ENCODE assay signal across 21 cellular contexts in genomic region chr7:140297192-140297591, GRCh38.
A peak's percentile ranks its signal among the peaks of the same experiment; 100 is the strongest.
DNase-seq lines count a peak whose midpoint lies in the region; ATAC-seq and TF ChIP-seq lines count a peak whose summit lies in the region.
"Had no signal": no experiment of that assay in that cellular context is flagged by ENCODE, and none has a peak within 500 bp of the region (broad histone marks: within the 10 kb centered on the region; RNA-seq: fewer than 3 reads in every experiment).

No MANE protein-coding gene starts in this region.

- H2AFZ ChIP-seq in GM23338: no peak overlapping the region

- no peak overlapping the region for H3K27ac Mint-ChIP-seq in GM23338
- H3K27ac Mint-ChIP-seq: CD14-positive monocyte had no signal

- no peaks in the 10 kb centered on the region for H3K79me2 ChIP-seq in GM23338 (replicated peaks; ENCODE audit: insufficient read depth)

- H3F3A ChIP-seq in GM23338 (replicated peaks; ENCODE audit: low read depth): no peaks in the 10 kb centered on the region

- no peaks in the 10 kb centered on the region for H3K4me1 Mint-ChIP-seq in GM23338

- no peak overlapping the region for H3K4me3 Mint-ChIP-seq in GM23338
- H3K4me3 Mint-ChIP-seq: CD14-positive monocyte had no signal

- H3K4me2 ChIP-seq in GM23338: no peak overlapping the region

- H3K27me3 Mint-ChIP-seq in GM23338 (ENCODE audit: insufficient read depth, low read depth, poor library complexity): no peaks in the 10 kb centered on the region

- no peaks in the 10 kb centered on the region for H3K27me3 ChIP-seq in GM23338 (ENCODE audit: insufficient read depth)
- H3K27me3 ChIP-seq: Peyer's patch had no signal

- H3K4me3 ChIP-seq in GM23338 (no peak overlapping the region), epithelial cell of proximal tubule (ENCODE audit: low read depth, low read length) (no peak overlapping the region)
- H3K4me3 ChIP-seq: Peyer's patch had no signal

- no peaks in the 10 kb centered on the region for H3K36me3 ChIP-seq in GM23338 (ENCODE audit: insufficient read depth)
- H3K36me3 ChIP-seq: Peyer's patch had no signal

- no peaks in the 10 kb centered on the region for H3K4me1 ChIP-seq in GM23338 (ENCODE audit: insufficient read depth)
- H3K4me1 ChIP-seq: Peyer's patch had no signal

- DNase-seq in DMS53 (lab: John Stamatoyannopoulos, UW) (peak; percentile 32), DMS53 treated with DMSO at 0.1 percent for 48 hours (lab: John Stamatoyannopoulos, UW; ENCODE audit: unreplicated experiment) (no peak), GM23338 (ENCODE audit: low spot score) (peak; percentile 56), RPMI8226 (peak; percentile 50), epithelial cell of proximal tubule (ENCODE audit: low read depth) (no peak), NCI-H345 (lab: John Stamatoyannopoulos, UW) (no peak), DMS114 treated with DMSO at 0.1 percent for 48 hours (lab: John Stamatoyannopoulos, UW; ENCODE audit: unreplicated experiment) (no peak), NCI-H1436 (lab: John Stamatoyannopoulos, UW) (no peak)
- DNase-seq: GDM1, HCEC 1CT, KBM-7, NCI-H1105, NCI-H1694, NCI-H2107, NCI-H226, NCI-H526 treated with DMSO at 0.1 percent for 48 hours, SW 1271 had no signal

- no peak overlapping the region for H3K27ac ChIP-seq in GM23338 (ENCODE audit: low read depth)
- H3K27ac ChIP-seq: 22Rv1, Peyer's patch had no signal

- peak; percentile 43 for ATAC-seq in GM23338
- ATAC-seq: Right ventricle myocardium inferior had no signal

- H3K9me3 Mint-ChIP-seq in GM23338: no peaks in the 10 kb centered on the region
- H3K9me3 Mint-ChIP-seq: CD14-positive monocyte had no signal

- H3K36me3 Mint-ChIP-seq in GM23338 (ENCODE audit: low read depth): no peaks in the 10 kb centered on the region

- H3K9me2 ChIP-seq in GM23338 (ENCODE audit: insufficient read depth): no peaks in the 10 kb centered on the region

- TF ChIP-seq CTCF in GM23338 (conservative IDR thresholded peaks at IDR 0.05; ENCODE audit: low read depth in 2 of 2) (peak; percentile 46), epithelial cell of proximal tubule (conservative IDR thresholded peaks at IDR 0.05; ENCODE audit: low read depth, low read length) (peak; percentile 5)

- no peaks in the 10 kb centered on the region for H4K20me1 ChIP-seq in GM23338 (replicated peaks; ENCODE audit: insufficient read depth)

TF ChIP-seq in GM23338, 12 proteins besides CTCF, POLR2A, EP300 and RAD21:
- no peak for TF ChIP-seq EZH2phosphoT487 (IDR thresholded peaks at IDR 0.05; ENCODE audit: unreplicated experiment)

Comparison
In these comparisons a context has a peak if more than half of its experiments do, and no peak if none do; other contexts are left out.
1. DNase-seq: peak in DMS53 (single experiment), GM23338 (single experiment) and RPMI8226 (single experiment); none in DMS53 treated with DMSO at 0.1 percent for 48 hours (single experiment), epithelial cell of proximal tubule (single experiment), NCI-H345 (single experiment), DMS114 treated with DMSO at 0.1 percent for 48 hours (single experiment) and NCI-H1436 (single experiment).